ENCODE assay signal across 8 cellular contexts in the genomic region with DNA sequence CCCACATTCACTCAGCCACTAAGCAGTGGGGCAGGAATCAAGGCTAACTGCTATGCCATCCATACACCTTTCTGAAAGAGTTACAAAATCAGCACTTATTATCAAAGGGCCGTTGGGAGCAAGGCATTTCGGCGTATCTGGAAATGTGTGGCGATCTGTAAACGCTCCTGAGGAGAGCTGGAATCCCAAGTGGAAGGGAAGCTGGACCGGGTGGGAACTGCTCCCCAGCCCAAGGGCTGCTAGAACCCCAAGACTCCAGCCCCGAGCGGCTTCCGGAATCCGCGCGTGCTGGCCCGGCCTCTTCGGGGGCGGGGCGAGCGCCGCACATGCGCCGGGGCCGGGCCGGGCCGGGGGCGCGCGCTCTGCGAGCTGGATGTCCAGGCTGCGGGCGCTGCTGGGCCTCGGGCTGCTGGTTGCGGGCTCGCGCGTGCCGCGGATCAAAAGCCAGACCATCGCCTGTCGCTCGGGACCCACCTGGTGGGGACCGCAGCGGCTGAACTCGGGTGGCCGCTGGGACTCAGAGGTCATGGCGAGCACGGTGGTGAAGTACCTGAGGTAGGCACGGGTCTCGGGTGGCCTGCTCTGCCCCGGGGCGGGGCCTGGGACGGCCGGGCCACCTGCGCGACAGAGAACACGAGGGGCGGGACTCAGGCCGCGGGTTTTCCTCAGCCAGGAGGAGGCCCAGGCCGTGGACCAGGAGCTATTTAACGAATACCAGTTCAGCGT. TPM values are rescaled to one million over a fixed set of nuclear protein-coding genes. Genes with fewer than 3 reads are reported as not detected.
A peak's percentile ranks its signal among the peaks of the same experiment; 100 is the strongest.
DNase-seq lines count a peak whose midpoint lies in the region; ATAC-seq and TF ChIP-seq lines count a peak whose summit lies in the region.

A gene (plus strand): TSS at position 345 of the 726 bp plus-strand sequence. CDS start 29 bp downstream, at position 374.

- H3K4me2 ChIP-seq in GM23248 (ENCODE audit: unreplicated experiment) = peak within 1 kb of the TSS; percentile 92
- peak within 1 kb of the TSS; percentile 90 for H3K4me2 ChIP-seq in Loucy (ENCODE audit: low read depth, low read length, poor library complexity, severe bottlenecking)
- H3K4me2 ChIP-seq in SK-N-SH = peak within 1 kb of the TSS; percentile 96
- H3K4me2 ChIP-seq in osteoblast (ENCODE audit: insufficient read depth, low read length) = peak within 1 kb of the TSS; percentile 99

- peak within 1 kb of the TSS; percentile 55 for H3K27ac ChIP-seq in GM23248
- H3K27ac ChIP-seq in SK-N-SH (ENCODE audit: low read depth in 2 of 2, low read length in 1 of 2) = peak within 1 kb of the TSS; percentile 64 to 93
- H3K27ac ChIP-seq in osteoblast (ENCODE audit: low read depth, low read length) = peak within 1 kb of the TSS; percentile 75
- peak within 1 kb of the TSS; percentile 71 to 89 (median 86) for H3K27ac ChIP-seq in upper lobe of left lung

- peaks cover 6% of the 10 kb centered on the region for H3K79me2 ChIP-seq in GM23248 (ENCODE audit: insufficient read depth)
- H3K79me2 ChIP-seq in Loucy (ENCODE audit: insufficient read depth, low read length) = peaks cover 14% of the 10 kb centered on the region
- peaks cover 12% of the 10 kb centered on the region; the same call in 1 of the 2 replicates for H3K79me2 ChIP-seq in SK-N-SH (ENCODE audit: insufficient read depth)
- H3K79me2 ChIP-seq in osteoblast (ENCODE audit: insufficient read depth, low read length) = peaks cover 6% of the 10 kb centered on the region

- CTCF ChIA-PET in SK-N-SH (lab: Yijun Ruan, JAX) = interaction anchor here (0.8 to 5.6 kb wide), 21 partner anchors 8 to 206 kb away, joined by 3 to 42 read pairs (median 4); a partner anchor contains a TSS

- no peak for TF ChIP-seq CTCF in Loucy (conservative IDR thresholded peaks at IDR 0.05; ENCODE audit: low read length)
- TF ChIP-seq CTCF in SK-N-SH (IDR thresholded peaks at IDR 0.05) = no peak
- no peak for TF ChIP-seq CTCF in osteoblast (IDR thresholded peaks at IDR 0.05; ENCODE audit: extremely low read depth, low read depth, low read length)
- peak in 3 of 6 experiments; percentile 6 to 15 (median 12) for TF ChIP-seq CTCF in upper lobe of left lung (IDR thresholded peaks at IDR 0.05)

- no peaks in the 10 kb centered on the region; the same call in 1 of the 2 replicates for H3K36me3 ChIP-seq in GM23248 (ENCODE audit: low read depth)
- peaks cover 6% of the 10 kb centered on the region; the same call in 1 of the 2 replicates for H3K36me3 ChIP-seq in Loucy (ENCODE audit: insufficient read depth, low read length)
- peaks cover 21 to 40% of the 10 kb centered on the region in 2 experiments for H3K36me3 ChIP-seq in SK-N-SH (replicated peaks in 1 of 2; ENCODE audit: control insufficient read depth in 1 of 2, insufficient read depth in 2 of 2, low read length in 1 of 2)
- H3K36me3 ChIP-seq in osteoblast (ENCODE audit: insufficient read depth, low read length) = peaks cover 28% of the 10 kb centered on the region
- H3K36me3 ChIP-seq in upper lobe of left lung = peaks cover 0 to 32% (median 16%) of the 10 kb centered on the region in 4 donors

- POLR2A ChIA-PET in SK-N-SH (lab: Yijun Ruan, JAX) = interaction anchor here (0.9 to 2.8 kb wide), 5 partner anchors 9 to 17 kb away, joined by 3 to 15 read pairs (median 9); a partner anchor contains a TSS

- H3K27ac Mint-ChIP-seq in activated naive CD8-positive, alpha-beta T cell = peak within 1 kb of the TSS; percentile 92

- no peaks in the 10 kb centered on the region for H3K36me3 Mint-ChIP-seq in activated naive CD8-positive, alpha-beta T cell

- H3K9me2 ChIP-seq in GM23248 (ENCODE audit: insufficient read depth) = no peaks in the 10 kb centered on the region
- H3K9me2 ChIP-seq in Loucy (replicated peaks; ENCODE audit: low read depth, low read length) = no peaks in the 10 kb centered on the region
- H3K9me2 ChIP-seq in SK-N-SH = no peaks in the 10 kb centered on the region

- no peaks in the 10 kb centered on the region for H3K9me3 Mint-ChIP-seq in activated naive CD8-positive, alpha-beta T cell (ENCODE audit: low read depth)

- in situ Hi-C loops in GM23248 (cut with MboI) = no loop called here

- H4K20me1 ChIP-seq in GM23248 (ENCODE audit: insufficient read depth) = no peaks in the 10 kb centered on the region
- H4K20me1 ChIP-seq in Loucy (ENCODE audit: insufficient read depth, low read length, poor library complexity, severe bottlenecking) = no peaks in the 10 kb centered on the region
- no peaks in the 10 kb centered on the region for H4K20me1 ChIP-seq in SK-N-SH (ENCODE audit: insufficient read depth)
- peaks cover 3% of the 10 kb centered on the region for H4K20me1 ChIP-seq in osteoblast (ENCODE audit: insufficient read depth, low read length)

- H3K27me3 ChIP-seq in GM23248 (replicated peaks; ENCODE audit: insufficient read depth) (no peaks in the 10 kb centered on the region), Loucy (ENCODE audit: insufficient read depth, low read length, poor library complexity, severe bottlenecking) (no peaks in the 10 kb centered on the region), SK-N-SH (ENCODE audit: insufficient read depth) (no peaks in the 10 kb centered on the region), osteoblast (ENCODE audit: insufficient read depth, low read length) (no peaks in the 10 kb centered on the region), upper lobe of left lung (no peaks in the 10 kb centered on the region)

- peak within 1 kb of the TSS; percentile 99 for H2AFZ ChIP-seq in GM23248
- peak within 1 kb of the TSS; percentile 89 for H2AFZ ChIP-seq in Loucy (ENCODE audit: low read length)
- H2AFZ ChIP-seq in SK-N-SH (ENCODE audit: low read depth) = peak within 1 kb of the TSS; percentile 73
- peak within 1 kb of the TSS; percentile 97 for H2AFZ ChIP-seq in osteoblast (ENCODE audit: low read length)

- ATAC-seq in upper lobe of left lung (ENCODE audit: low FRiP score in 2 of 2) = peak; percentile 91 to 99

- no peak for TF ChIP-seq EP300 in SK-N-SH (IDR thresholded peaks at IDR 0.05; ENCODE audit: borderline replicate concordance in 1 of 2, low read depth in 1 of 2, low read length in 1 of 2)
- TF ChIP-seq EP300 in upper lobe of left lung (IDR thresholded peaks at IDR 0.05) = no peak

- H3K4me1 Mint-ChIP-seq in activated naive CD8-positive, alpha-beta T cell (ENCODE audit: low read depth) = peaks cover 27% of the 10 kb centered on the region

- H3K27me3 Mint-ChIP-seq in activated naive CD8-positive, alpha-beta T cell = no peaks in the 10 kb centered on the region

- H3K4me1 ChIP-seq in GM23248 (ENCODE audit: insufficient read depth) (peaks cover 5% of the 10 kb centered on the region; the same call in 1 of the 2 replicates), Loucy (ENCODE audit: insufficient read depth, low read length, poor library complexity, severe bottlenecking) (peaks cover 14% of the 10 kb centered on the region), SK-N-SH (ENCODE audit: control insufficient read depth in 1 of 2, insufficient read depth in 2 of 2, low read depth in 1 of 2, low read length in 1 of 2) (peaks cover 0 to 16% of the 10 kb centered on the region in 2 experiments; a peak in 2 of 4 replicates), osteoblast (ENCODE audit: insufficient read depth, low read length) (peaks cover 13% of the 10 kb centered on the region), upper lobe of left lung (peaks cover 7 to 18% (median 12%) of the 10 kb centered on the region in 4 donors)

- intact Hi-C loops in head of caudate nucleus (cut with DNase I) = loop anchor here (10.0 kb wide), 1 partner anchor 137 kb away; no protein-coding TSS in a partner anchor

- no peak for TF ChIP-seq RAD21 in SK-N-SH (IDR thresholded peaks at IDR 0.05; ENCODE audit: low read length)

- peak within 1 kb of the TSS; percentile 92 for H3K4me3 Mint-ChIP-seq in activated naive CD8-positive, alpha-beta T cell

- H3K9ac ChIP-seq in GM23248 = peak within 1 kb of the TSS; percentile 89
- H3K9ac ChIP-seq in Loucy (ENCODE audit: low read depth, low read length, poor library complexity, severe bottlenecking) = peak within 1 kb of the TSS; percentile 82
- peak within 1 kb of the TSS; percentile 83 for H3K9ac ChIP-seq in SK-N-SH

- H3K4me3 ChIP-seq in GM23248 (peak within 1 kb of the TSS; percentile 99), Loucy (ENCODE audit: low read length, poor library complexity, severe bottlenecking) (peak within 1 kb of the TSS; percentile 91), SK-N-SH (ENCODE audit: low read depth in 2 of 2, low read length in 1 of 2) (peak within 1 kb of the TSS; percentile 83 to 86), osteoblast (ENCODE audit: insufficient read depth, low read length) (peak within 1 kb of the TSS; percentile 92), upper lobe of left lung (peak within 1 kb of the TSS; percentile 55 to 89 (median 76))

- peak in 3 of 4 donors; percentile 54 to 79 (median 67) for TF ChIP-seq POLR2A in upper lobe of left lung (IDR thresholded peaks at IDR 0.05)

- 0 to 1% methylated on average over 32 to 43 of the region's 60 CpGs for WGBS in GM23248 (ENCODE audit: low coverage in 1 of 2, low lambda C conversion rate in 2 of 2, missing lambda C conversion rate in 2 of 2), 2 experiments
- WGBS in SK-N-SH (ENCODE audit: low lambda C conversion rate) = 4% methylated on average over 10 of the region's 60 CpGs
- 0% methylated on average over 2 to 27 of the region's 60 CpGs for WGBS in upper lobe of left lung, 2 donors

- no peaks in the 10 kb centered on the region for H3K9me3 ChIP-seq in GM23248 (ENCODE audit: low read depth)
- no peaks in the 10 kb centered on the region for H3K9me3 ChIP-seq in Loucy (ENCODE audit: insufficient read depth, low read depth, low read length)
- no peaks in the 10 kb centered on the region for H3K9me3 ChIP-seq in SK-N-SH
- no peaks in the 10 kb centered on the region for H3K9me3 ChIP-seq in osteoblast (ENCODE audit: low read depth, low read length)
- no peaks in the 10 kb centered on the region for H3K9me3 ChIP-seq in upper lobe of left lung

- DNase-seq in ELF-1 (ENCODE audit: low read depth, low spot score) = peak; percentile 73
- DNase-seq in GM23248 = peak; percentile 85
- DNase-seq in SK-N-SH = peak; percentile 95
- peak in 41 of 42 donors; percentile 49 to 90 (median 82) for DNase-seq in head of caudate nucleus
- peak; percentile 97 for DNase-seq in osteoblast (ENCODE audit: insufficient read length, low spot score, missing footprints)
- DNase-seq in upper lobe of left lung = peak; percentile 82 to 94

- peaks cover 19% of the 10 kb centered on the region; the same call in 1 of the 2 replicates for H3F3A ChIP-seq in GM23248 (ENCODE audit: insufficient read depth)
- H3F3A ChIP-seq in Loucy (ENCODE audit: low read depth) = no peaks in the 10 kb centered on the region
- H3F3A ChIP-seq in SK-N-SH (replicated peaks; ENCODE audit: insufficient read depth) = peaks cover 13% of the 10 kb centered on the region

TF ChIP-seq in SK-N-SH, 30 proteins besides CTCF, POLR2A, EP300 and RAD21 (continues in another document):
- no peak for TF ChIP-seq SMC3 (IDR thresholded peaks at IDR 0.05; ENCODE audit: low read depth, low read length)

RNA-seq across cellular contexts. Expression of the gene that starts here (rescaled TPM):
- total RNA-seq in GM23248 (2014; rRNA removed; shearing (Covaris generic)) = 51.2 and 68.7 TPM in 2 replicates
- polyA plus RNA-seq in GM23248 (2016; fragmentation: Nextera tagmentation; extraction: Ambion mirVana) (86.2 and 87.4 TPM in 2 replicates), SK-N-SH (2012; rRNA removed) (68.5 and 98.4 TPM in 2 replicates)
- 66.1 and 89.0 TPM in 2 replicates for polyA plus RNA-seq in SK-N-SH (2012; cell fraction: cytosol; rRNA removed)
- polyA plus RNA-seq in SK-N-SH (2012; cell fraction: nucleus; rRNA removed) = 57.4 and 64.6 TPM in 2 replicates
- total RNA-seq in osteoblast (54.8 and 63.7 TPM in 2 replicates), upper lobe of left lung (10 to 100 TPM; 46.1 to 81.1 (median 60.0) TPM)

Comparison
In these comparisons a context has a peak if more than half of its experiments do, and no peak if none do; other contexts are left out.
1. Peak in every context shown above with its lines: DNase-seq, ATAC-seq, H3K4me3 ChIP-seq and H3K27ac ChIP-seq.